Comparison of ENCODE assay signal across 1 cellular context in the genomic region with DNA sequence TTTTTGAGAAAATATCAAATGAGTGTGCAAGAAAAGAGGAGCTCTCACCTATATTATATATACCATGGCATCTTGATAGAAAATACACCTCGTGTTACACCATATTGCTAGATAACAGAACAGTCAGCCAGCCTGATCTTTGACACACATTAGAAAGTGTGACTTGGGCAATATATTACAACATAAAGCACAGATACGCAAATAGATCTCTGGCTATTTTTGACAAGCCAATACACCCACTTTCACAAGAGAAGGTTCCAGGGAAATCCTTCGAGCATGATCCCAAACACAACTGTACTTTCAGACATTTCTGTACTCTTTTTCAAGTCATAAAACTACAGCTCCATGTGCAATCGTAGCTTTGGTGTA.
TF ChIP-seq lines count a peak whose summit lies in the region.

No MANE protein-coding gene starts in this region.

TF ChIP-seq in HepG2, 621 proteins besides CTCF, POLR2A, EP300 and RAD21:
- peak; percentile 74 for TF ChIP-seq TBL1XR1 (IDR thresholded peaks at IDR 0.05; ENCODE audit: borderline replicate concordance, low read length, partially characterized antibody)
- peak; percentile 29 for TF ChIP-seq SKI (IDR thresholded peaks at IDR 0.05; ENCODE audit: partially characterized antibody)
- peak; percentile 69; the same call in 1 of the 2 replicates for TF ChIP-seq CEBPB (IDR thresholded peaks at IDR 0.05; ENCODE audit: borderline replicate concordance, low read depth, low read length)
- no peak for TF ChIP-seq SOX13 (IDR thresholded peaks at IDR 0.05)
- no peak for TF ChIP-seq SOX13 (CRISPR knock-in tag; conservative IDR thresholded peaks at IDR 0.05 in 1 of 2, IDR thresholded peaks at IDR 0.05 in 1 of 2)
- TF ChIP-seq BCL6 (CRISPR knock-in tag; IDR thresholded peaks at IDR 0.05): peak; percentile 77
- TF ChIP-seq HOXA9 (CRISPR knock-in tag; IDR thresholded peaks at IDR 0.05; ENCODE audit: borderline replicate concordance): no peak
TF ChIP-seq in HepG2: peak in this region for 4.
